In genomic region chr22:21754523-21755128, GRCh38 we compare ENCODE assay signal across 8 cellular contexts. TPM values are rescaled to one million over a fixed set of nuclear protein-coding genes. Genes with fewer than 3 reads are reported as not detected.
DNase-seq lines count a peak whose midpoint lies in the region; ATAC-seq and TF ChIP-seq lines count a peak whose summit lies in the region.

No MANE protein-coding gene starts in this region.

- no peaks in the 10 kb centered on the region for H3K9me3 Mint-ChIP-seq in nephron
- H3K9me3 Mint-ChIP-seq in CD4-positive, alpha-beta memory T cell = peaks cover 0 to 3% (median 0%) of the 10 kb centered on the region in 8 donors

- H3K36me3 ChIP-seq in CD4-positive, alpha-beta memory T cell (ENCODE audit: insufficient read depth, low read length) = peaks cover 12% of the 10 kb centered on the region

- peak overlapping the region; percentile 74 to 82 (median 75) for H3K27ac Mint-ChIP-seq in nephron
- H3K27ac Mint-ChIP-seq in CD4-positive, alpha-beta memory T cell = peak overlapping the region in 1 of 7 donors; percentile 72

- DNase-seq in CMK (ENCODE audit: low read depth) (peak; percentile 52), NOMO-1 treated with DMSO at 0.1 percent for 48 hours (lab: John Stamatoyannopoulos, UW; ENCODE audit: unreplicated experiment) (peak; percentile 80), AG08396 (ENCODE audit: low spot score) (no peak), iPS-NIHi11 (ENCODE audit: low spot score) (no peak)
- no peak for DNase-seq in CD4-positive, alpha-beta memory T cell

- peak overlapping the region in 1 of 3 experiments; percentile 10 for H3K4me3 Mint-ChIP-seq in nephron
- H3K4me3 Mint-ChIP-seq in CD4-positive, alpha-beta memory T cell = no peak overlapping the region

- CTCF ChIA-PET in CD4-positive, alpha-beta memory T cell (lab: Charles Lee; ENCODE audit: partially characterized antibody) = no interaction called here

- no peak overlapping the region for H3K27ac ChIP-seq in CD4-positive, alpha-beta memory T cell (ENCODE audit: low read depth, low read length)

- H3K4me1 ChIP-seq in CD4-positive, alpha-beta memory T cell (ENCODE audit: insufficient read depth, low read length) = peaks cover 13% of the 10 kb centered on the region

- H3K4me1 Mint-ChIP-seq in nephron = peaks cover 42% of the 10 kb centered on the region
- H3K4me1 Mint-ChIP-seq in CD4-positive, alpha-beta memory T cell = peaks cover 0 to 6% (median 0%) of the 10 kb centered on the region in 4 donors

- POLR2A ChIA-PET in CD4-positive, alpha-beta memory T cell (lab: Charles Lee; ENCODE audit: partially characterized antibody) = no interaction called here

- H3K9me3 ChIP-seq in CD4-positive, alpha-beta memory T cell (ENCODE audit: control insufficient read depth in 1 of 2, low read length in 2 of 2) = no peaks in the 10 kb centered on the region

- TF ChIP-seq CTCF in nephron (IDR thresholded peaks at IDR 0.05; ENCODE audit: unreplicated experiment in 3 of 3) = no peak

- intact Hi-C loops in CD4-positive, alpha-beta memory T cell (cut with micrococcal nuclease) = no loop called here

- peaks cover 13% of the 10 kb centered on the region for H3K36me3 Mint-ChIP-seq in nephron (ENCODE audit: low read depth)
- peaks cover 21 to 32% of the 10 kb centered on the region in 2 donors for H3K36me3 Mint-ChIP-seq in CD4-positive, alpha-beta memory T cell

- peak overlapping the region in 1 of 2 donors; percentile 27 for H3K4me3 ChIP-seq in CD4-positive, alpha-beta memory T cell (ENCODE audit: low read length in 2 of 2)

- no peaks in the 10 kb centered on the region for H3K27me3 Mint-ChIP-seq in nephron (ENCODE audit: low read depth)
- no peaks in the 10 kb centered on the region for H3K27me3 Mint-ChIP-seq in CD4-positive, alpha-beta memory T cell

- peak; percentile 41 for ATAC-seq in esophagus mucosa
- no peak for ATAC-seq in GM18870 (IDR thresholded peaks at IDR 0.05; ENCODE audit: unreplicated experiment)

- H3K27me3 ChIP-seq in CD4-positive, alpha-beta memory T cell (ENCODE audit: insufficient read depth, low read length) = no peaks in the 10 kb centered on the region

RNA-seq across cellular contexts. Expression of gene YPEL1, which starts 19.0 kb away (rescaled TPM):
- 0.36 TPM for total RNA-seq in esophagus mucosa
- total RNA-seq in CD4-positive, alpha-beta memory T cell = 1 to 10 TPM; 8.0 to 9.8 TPM
- polyA plus RNA-seq in CD4-positive, alpha-beta memory T cell = 1 to 10 TPM; 4.9 to 5.3 TPM

Comparison
In these comparisons a context has a peak if more than half of its experiments do, and no peak if none do; other contexts are left out.
1. DNase-seq: peak in CMK (single experiment) and NOMO-1 treated with DMSO at 0.1 percent for 48 hours (single experiment); none in CD4-positive, alpha-beta memory T cell (0 of 5), AG08396 (single experiment) and iPS-NIHi11 (single experiment).